10 cellular contexts compared by ENCODE assay signal in the genomic region with DNA sequence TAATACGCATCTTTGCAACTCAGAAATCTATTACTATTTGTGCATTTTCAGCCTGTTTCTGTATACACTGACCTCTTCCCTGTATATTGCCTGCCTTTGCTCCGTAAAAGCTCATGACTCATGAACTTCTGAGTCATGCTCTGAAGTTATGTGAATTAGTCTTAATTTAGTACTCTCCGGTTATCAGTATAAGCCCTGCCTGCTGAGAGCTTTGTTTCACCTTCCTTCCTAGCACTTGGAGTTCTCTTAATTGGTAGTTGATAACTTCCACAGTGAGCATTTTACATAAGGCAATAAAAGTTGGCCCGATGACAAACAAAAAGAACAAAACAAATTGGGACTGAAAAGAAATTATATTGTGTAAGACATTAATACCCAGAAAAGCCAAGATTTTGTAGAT.
DNase-seq lines count a peak whose midpoint lies in the region; ATAC-seq, FAIRE-seq and TF ChIP-seq lines count a peak whose summit lies in the region.
"Had no signal": no experiment of that assay in that cellular context is flagged by ENCODE, and none has a peak within 500 bp of the region (broad histone marks: within the 10 kb centered on the region; RNA-seq: fewer than 3 reads in every experiment).

No MANE protein-coding gene starts in this region.

- CTCF ChIA-PET in HCT116 (lab: Charles Lee): no interaction called here
- CTCF ChIA-PET in GM10248 (lab: Yijun Ruan, JAX): no interaction called here

- BruUV-seq in HCT116 (replicated peaks; lab: Mats Ljungman, UMichigan): no TSS peak

- WGBS in small intestine, 3 donors: 29 to 40% (median 39%) methylated on average over 4 of the region's 4 CpGs

- H3K9ac ChIP-seq in HCT116 (ENCODE audit: low read length): no peak overlapping the region

- TF ChIP-seq RAD21 in HCT116 (IDR thresholded peaks at IDR 0.05; ENCODE audit: low read depth): peak; percentile 16; the same call in 1 of the 2 replicates

- H3K4me2 ChIP-seq in HCT116 (ENCODE audit: low read length): peak overlapping the region; percentile 72

- POLR2A ChIA-PET in HCT116 (lab: Charles Lee) (no interaction called here), GM10248 (lab: Yijun Ruan, JAX) (no interaction called here)

- H3K27me3 ChIP-seq in HCT116 (ENCODE audit: insufficient read depth, low read length) (no peaks in the 10 kb centered on the region), SJSA1 (replicated peaks) (no peaks in the 10 kb centered on the region), small intestine (ENCODE audit: control insufficient read depth in 2 of 2, insufficient read depth in 2 of 2, low read length in 2 of 2) (no peaks in the 10 kb centered on the region)

- no peaks in the 10 kb centered on the region for H4K20me1 ChIP-seq in HCT116 (ENCODE audit: insufficient read depth)

- ATAC-seq in HCT116: peak; percentile 96
- no peak for ATAC-seq in GM21367 (IDR thresholded peaks at IDR 0.05; ENCODE audit: unreplicated experiment)
- ATAC-seq in HG03457 (IDR thresholded peaks at IDR 0.05; ENCODE audit: unreplicated experiment): no peak

- H3K9me2 ChIP-seq in HCT116 (ENCODE audit: insufficient read depth): no peaks in the 10 kb centered on the region

- RAD21 ChIA-PET in HCT116 (lab: Charles Lee; ENCODE audit: low non-redundant PET in 1 of 2, low total read pairs in 2 of 2, uncharacterized antibody in 2 of 2, unreplicated experiment in 2 of 2): no interaction called here

- no peaks in the 10 kb centered on the region for H3K36me3 ChIP-seq in HCT116 (ENCODE audit: control insufficient read depth in 1 of 2, insufficient read depth in 2 of 2, low read length in 2 of 2)
- no peaks in the 10 kb centered on the region for H3K36me3 ChIP-seq in SJSA1
- no peaks in the 10 kb centered on the region for H3K36me3 ChIP-seq in small intestine (ENCODE audit: control insufficient read depth in 2 of 2, insufficient read depth in 2 of 2, low read length in 2 of 2)

- peak overlapping the region; percentile 97 for H2AFZ ChIP-seq in HCT116 (ENCODE audit: low read depth, low read length, poor library complexity, severe bottlenecking)

- no peak for FAIRE-seq in small intestine (lab: Jason Lieb, UNC)

- TF ChIP-seq POLR2A in HCT116 (IDR thresholded peaks at IDR 0.05; ENCODE audit: borderline replicate concordance, extremely low read depth, insufficient read depth, insufficient read length): no peak

- DNase-seq in HCT116 (ENCODE audit: low read depth, low spot score): peak; percentile 60
- DNase-seq in SJSA1 (ENCODE audit: low read depth in 1 of 2, low spot score in 2 of 2): peak in 1 of 2 experiments; percentile 76
- DNase-seq in fibroblast of the conjunctiva (ENCODE audit: low read depth): peak; percentile 65
- DNase-seq in small intestine: peak; percentile 82
- no peak for DNase-seq in coronary artery (ENCODE audit: low spot score)
- DNase-seq in GM10248 (ENCODE audit: extremely low spot score): no peak
- DNase-seq: NCI-H1105 had no signal

- no peaks in the 10 kb centered on the region for H3K9me3 ChIP-seq in HCT116 (ENCODE audit: control insufficient read depth in 1 of 2, insufficient read depth in 1 of 2, low read depth in 1 of 2, low read length in 2 of 2)
- no peaks in the 10 kb centered on the region for H3K9me3 ChIP-seq in SJSA1 (replicated peaks)
- no peaks in the 10 kb centered on the region for H3K9me3 ChIP-seq in small intestine (ENCODE audit: control insufficient read depth, low read depth)

- TF ChIP-seq CTCF in HCT116 (IDR thresholded peaks at IDR 0.05 in 2 of 3, conservative IDR thresholded peaks at IDR 0.05 in 1 of 3; ENCODE audit: borderline replicate concordance in 1 of 3, insufficient read depth in 1 of 3, low read depth in 2 of 3, low read length in 2 of 3) (no peak), coronary artery (IDR thresholded peaks at IDR 0.05) (no peak), GM10248 (IDR thresholded peaks at IDR 0.05; ENCODE audit: control extremely low read depth, extremely low read depth, low read depth, missing control alignments) (no peak)

- no peaks in the 10 kb centered on the region for H3K79me2 ChIP-seq in HCT116 (ENCODE audit: insufficient read depth, low read length)

- peaks cover 8 to 18% of the 10 kb centered on the region in 2 experiments for H3K4me1 ChIP-seq in HCT116 (ENCODE audit: control insufficient read depth in 1 of 2, insufficient read depth in 2 of 2, low read length in 2 of 2)
- peaks cover 29% of the 10 kb centered on the region for H3K4me1 ChIP-seq in SJSA1 (replicated peaks)
- H3K4me1 ChIP-seq in small intestine (ENCODE audit: control insufficient read depth in 2 of 2, insufficient read depth in 1 of 2, low read depth in 1 of 2, low read length in 1 of 2): no peaks in the 10 kb centered on the region

- intact Hi-C loops in HCT116 (cut with micrococcal nuclease): no loop called here

- H3K4me3 ChIP-seq in HCT116 (replicated peaks in 1 of 2; ENCODE audit: low read depth in 1 of 2, low read length in 2 of 2) (peak overlapping the region in 1 of 2 experiments; percentile 36; a peak in 2 of 4 replicates), SJSA1 (no peak overlapping the region), small intestine (ENCODE audit: low read depth in 1 of 2, low read length in 2 of 2) (no peak overlapping the region), coronary artery (no peak overlapping the region)

- H3K27ac ChIP-seq in HCT116 (ENCODE audit: low read depth, low read length) (peak overlapping the region; percentile 16; the same call in 1 of the 2 replicates), SJSA1 (peak overlapping the region; percentile 42), small intestine (ENCODE audit: low read depth in 1 of 2, low read length in 1 of 2) (no peak overlapping the region), coronary artery (peak overlapping the region in 1 of 2 donors; percentile 6)
- H3K27ac ChIP-seq: VCaP had no signal

TF ChIP-seq in HCT116, 20 proteins besides CTCF, POLR2A, EP300 and RAD21 (continues in another document):
- TF ChIP-seq, protein P1, sequence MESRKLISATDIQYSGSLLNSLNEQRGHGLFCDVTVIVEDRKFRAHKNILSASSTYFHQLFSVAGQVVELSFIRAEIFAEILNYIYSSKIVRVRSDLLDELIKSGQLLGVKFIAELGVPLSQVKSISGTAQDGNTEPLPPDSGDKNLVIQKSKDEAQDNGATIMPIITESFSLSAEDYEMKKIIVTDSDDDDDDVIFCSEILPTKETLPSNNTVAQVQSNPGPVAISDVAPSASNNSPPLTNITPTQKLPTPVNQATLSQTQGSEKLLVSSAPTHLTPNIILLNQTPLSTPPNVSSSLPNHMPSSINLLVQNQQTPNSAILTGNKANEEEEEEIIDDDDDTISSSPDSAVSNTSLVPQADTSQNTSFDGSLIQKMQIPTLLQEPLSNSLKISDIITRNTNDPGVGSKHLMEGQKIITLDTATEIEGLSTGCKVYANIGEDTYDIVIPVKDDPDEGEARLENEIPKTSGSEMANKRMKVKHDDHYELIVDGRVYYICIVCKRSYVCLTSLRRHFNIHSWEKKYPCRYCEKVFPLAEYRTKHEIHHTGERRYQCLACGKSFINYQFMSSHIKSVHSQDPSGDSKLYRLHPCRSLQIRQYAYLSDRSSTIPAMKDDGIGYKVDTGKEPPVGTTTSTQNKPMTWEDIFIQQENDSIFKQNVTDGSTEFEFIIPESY (IDR thresholded peaks at IDR 0.05; ENCODE audit: extremely low read depth, insufficient replicate concordance, low read length): no peak
- TF ChIP-seq CBX3 (IDR thresholded peaks at IDR 0.05; ENCODE audit: low read depth): peak; percentile 88
- peak; percentile 87 for TF ChIP-seq TCF7L2 (IDR thresholded peaks at IDR 0.05; ENCODE audit: borderline replicate concordance, extremely low read depth, insufficient read depth, insufficient read length)
- TF ChIP-seq ZNF274 (IDR thresholded peaks at IDR 0.05; ENCODE audit: low read depth, low read length): no peak
- TF ChIP-seq SP1 (IDR thresholded peaks at IDR 0.05; ENCODE audit: low read depth): peak; percentile 75; the same call in 1 of the 2 replicates
- TF ChIP-seq ZFX (IDR thresholded peaks at IDR 0.05): no peak
- peak; percentile 62; the same call in 1 of the 2 replicates for TF ChIP-seq SIN3A (IDR thresholded peaks at IDR 0.05; ENCODE audit: low read depth)
- TF ChIP-seq, protein P2, sequence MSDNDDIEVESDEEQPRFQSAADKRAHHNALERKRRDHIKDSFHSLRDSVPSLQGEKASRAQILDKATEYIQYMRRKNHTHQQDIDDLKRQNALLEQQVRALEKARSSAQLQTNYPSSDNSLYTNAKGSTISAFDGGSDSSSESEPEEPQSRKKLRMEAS (IDR thresholded peaks at IDR 0.05): peak; percentile 39; the same call in 1 of the 2 replicates
- TF ChIP-seq, protein P3, sequence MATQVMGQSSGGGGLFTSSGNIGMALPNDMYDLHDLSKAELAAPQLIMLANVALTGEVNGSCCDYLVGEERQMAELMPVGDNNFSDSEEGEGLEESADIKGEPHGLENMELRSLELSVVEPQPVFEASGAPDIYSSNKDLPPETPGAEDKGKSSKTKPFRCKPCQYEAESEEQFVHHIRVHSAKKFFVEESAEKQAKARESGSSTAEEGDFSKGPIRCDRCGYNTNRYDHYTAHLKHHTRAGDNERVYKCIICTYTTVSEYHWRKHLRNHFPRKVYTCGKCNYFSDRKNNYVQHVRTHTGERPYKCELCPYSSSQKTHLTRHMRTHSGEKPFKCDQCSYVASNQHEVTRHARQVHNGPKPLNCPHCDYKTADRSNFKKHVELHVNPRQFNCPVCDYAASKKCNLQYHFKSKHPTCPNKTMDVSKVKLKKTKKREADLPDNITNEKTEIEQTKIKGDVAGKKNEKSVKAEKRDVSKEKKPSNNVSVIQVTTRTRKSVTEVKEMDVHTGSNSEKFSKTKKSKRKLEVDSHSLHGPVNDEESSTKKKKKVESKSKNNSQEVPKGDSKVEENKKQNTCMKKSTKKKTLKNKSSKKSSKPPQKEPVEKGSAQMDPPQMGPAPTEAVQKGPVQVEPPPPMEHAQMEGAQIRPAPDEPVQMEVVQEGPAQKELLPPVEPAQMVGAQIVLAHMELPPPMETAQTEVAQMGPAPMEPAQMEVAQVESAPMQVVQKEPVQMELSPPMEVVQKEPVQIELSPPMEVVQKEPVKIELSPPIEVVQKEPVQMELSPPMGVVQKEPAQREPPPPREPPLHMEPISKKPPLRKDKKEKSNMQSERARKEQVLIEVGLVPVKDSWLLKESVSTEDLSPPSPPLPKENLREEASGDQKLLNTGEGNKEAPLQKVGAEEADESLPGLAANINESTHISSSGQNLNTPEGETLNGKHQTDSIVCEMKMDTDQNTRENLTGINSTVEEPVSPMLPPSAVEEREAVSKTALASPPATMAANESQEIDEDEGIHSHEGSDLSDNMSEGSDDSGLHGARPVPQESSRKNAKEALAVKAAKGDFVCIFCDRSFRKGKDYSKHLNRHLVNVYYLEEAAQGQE (IDR thresholded peaks at IDR 0.05; ENCODE audit: low read depth): no peak
- TF ChIP-seq EGR1 (IDR thresholded peaks at IDR 0.05; ENCODE audit: low read depth): 0 out of 2 replicates have a peak, but pooled peaks have one; percentile 15
- peak; percentile 96 for TF ChIP-seq FOSL1 (IDR thresholded peaks at IDR 0.05; ENCODE audit: low read depth)
- no peak for TF ChIP-seq EZH2 (IDR thresholded peaks at IDR 0.05)
- no peak; the same call in none of the 2 replicates for TF ChIP-seq SRF (IDR thresholded peaks at IDR 0.05; ENCODE audit: low read depth)
- TF ChIP-seq JUND (IDR thresholded peaks at IDR 0.05): peak; percentile 94

Comparison
In these comparisons a context has a peak if more than half of its experiments do, and no peak if none do; other contexts are left out.
1. DNase-seq: peak in HCT116 (single experiment), fibroblast of the conjunctiva (single experiment) and small intestine (single experiment); none in coronary artery (single experiment) and GM10248 (single experiment).
2. H3K27ac ChIP-seq: peak in HCT116 (single experiment) and SJSA1 (single experiment); none in small intestine (0 of 2).